In genomic region chr16:75471723-75472634, GRCh38 we compare ENCODE assay signal across 8 cellular contexts. TPM values are rescaled to one million over a fixed set of nuclear protein-coding genes. Genes with fewer than 3 reads are reported as not detected.
DNase-seq lines count a peak whose midpoint lies in the region; ATAC-seq, FAIRE-seq and TF ChIP-seq lines count a peak whose summit lies in the region.

No MANE protein-coding gene starts in this region.

- 13 to 15% methylated on average over 10 of the region's 10 CpGs for WGBS in heart right ventricle, 2 donors

- peak; percentile 87 for TF ChIP-seq CTCF in D721Med (IDR thresholded peaks at IDR 0.05; ENCODE audit: insufficient read depth, missing control alignments)
- peak; percentile 61 to 86 (median 78) for TF ChIP-seq CTCF in heart right ventricle (IDR thresholded peaks at IDR 0.05)

- intact Hi-C loops in heart right ventricle (cut with DNase I) = loop anchor here in 9 of 10 donors (1.0 to 10.0 kb wide), 18 partner anchors 40 to 293 kb away; partner anchors contain the start of genes ADAT1 (in 5 of the 9), CHST5 (in 1 of the 9) and TMEM231 (in 1 of the 9)
- intact Hi-C loops in posterior cingulate gyrus (cut with DNase I) = loop anchor here (1.0 to 5.0 kb wide), 3 partner anchors 45 to 290 kb away; no protein-coding TSS in a partner anchor

- H3K27me3 ChIP-seq in adipocyte (replicated peaks; ENCODE audit: control insufficient read depth, insufficient read depth, low read length) (peaks cover 1% of the 10 kb centered on the region), heart right ventricle (no peaks in the 10 kb centered on the region)

- H3K36me3 ChIP-seq in adipocyte (ENCODE audit: control insufficient read depth, insufficient read depth, low read length, severe bottlenecking) = no peaks in the 10 kb centered on the region
- no peaks in the 10 kb centered on the region for H3K36me3 ChIP-seq in heart right ventricle

- DNase-seq in D721Med (ENCODE audit: insufficient read length, low spot score) (peak; percentile 40), NCI-H82 treated with DMSO at 0.1 percent for 48 hours (lab: John Stamatoyannopoulos, UW; ENCODE audit: unreplicated experiment) (peak; percentile 34), adipocyte (ENCODE audit: low read depth) (peak; percentile 91), heart right ventricle (peak in 1 of 2 donors; percentile 64), posterior cingulate gyrus (peak in 7 of 10 donors; percentile 50 to 89 (median 64))

- H3K4me3 ChIP-seq in adipocyte (ENCODE audit: low read length) (no peak overlapping the region), heart right ventricle (no peak overlapping the region)

- no peak overlapping the region for H3K9ac ChIP-seq in adipocyte (ENCODE audit: low read length)

- FAIRE-seq in D721Med (lab: Jason Lieb, UNC) = no peak

- ATAC-seq in GM19043 (IDR thresholded peaks at IDR 0.05; ENCODE audit: low read depth, unreplicated experiment) (peak; percentile 76), HG03457 (IDR thresholded peaks at IDR 0.05; ENCODE audit: unreplicated experiment) (peak; percentile 72), heart right ventricle (peak; percentile 76 to 96 (median 94)), GM21737 (IDR thresholded peaks at IDR 0.05; ENCODE audit: unreplicated experiment) (no peak)

- H3K27ac ChIP-seq in heart right ventricle = no peak overlapping the region

- no peaks in the 10 kb centered on the region for H3K4me1 ChIP-seq in adipocyte (ENCODE audit: control insufficient read depth, insufficient read depth, low read length)
- H3K4me1 ChIP-seq in heart right ventricle = peaks cover 0 to 6% (median 0%) of the 10 kb centered on the region in 9 donors

- H3K9me3 ChIP-seq in adipocyte (ENCODE audit: control insufficient read depth, low read length) (no peaks in the 10 kb centered on the region), heart right ventricle (no peaks in the 10 kb centered on the region)

RNA-seq across cellular contexts. Expression of gene TMEM170A, which starts 7.5 kb away (rescaled TPM):
- total RNA-seq in heart right ventricle = 10 to 100 TPM in 4 of 10 donors, 1 to 10 TPM in 6; 7.2 to 12.5 (median 9.3) TPM
- 1 to 10 TPM; 3.8 to 6.9 TPM for polyA plus RNA-seq in heart right ventricle

RNA-seq across cellular contexts. Expression of gene CHST6, which starts 23.3 kb away (rescaled TPM):
- 1 to 10 TPM in 4 of 10 donors, under 1 TPM in 6; 0.30 to 2.0 (median 0.98) TPM for total RNA-seq in heart right ventricle
- polyA plus RNA-seq in heart right ventricle = under 1 TPM; 0.22 to 0.42 TPM

RNA-seq across cellular contexts. Expression of gene CFDP1, which starts 38.7 kb away (rescaled TPM):
- total RNA-seq in heart right ventricle = 10 to 100 TPM; 19.0 to 27.8 (median 24.9) TPM
- 10 to 100 TPM; 38.6 to 63.6 TPM for polyA plus RNA-seq in heart right ventricle
